ENCODE assay signal across 8 cellular contexts in the genomic region with DNA sequence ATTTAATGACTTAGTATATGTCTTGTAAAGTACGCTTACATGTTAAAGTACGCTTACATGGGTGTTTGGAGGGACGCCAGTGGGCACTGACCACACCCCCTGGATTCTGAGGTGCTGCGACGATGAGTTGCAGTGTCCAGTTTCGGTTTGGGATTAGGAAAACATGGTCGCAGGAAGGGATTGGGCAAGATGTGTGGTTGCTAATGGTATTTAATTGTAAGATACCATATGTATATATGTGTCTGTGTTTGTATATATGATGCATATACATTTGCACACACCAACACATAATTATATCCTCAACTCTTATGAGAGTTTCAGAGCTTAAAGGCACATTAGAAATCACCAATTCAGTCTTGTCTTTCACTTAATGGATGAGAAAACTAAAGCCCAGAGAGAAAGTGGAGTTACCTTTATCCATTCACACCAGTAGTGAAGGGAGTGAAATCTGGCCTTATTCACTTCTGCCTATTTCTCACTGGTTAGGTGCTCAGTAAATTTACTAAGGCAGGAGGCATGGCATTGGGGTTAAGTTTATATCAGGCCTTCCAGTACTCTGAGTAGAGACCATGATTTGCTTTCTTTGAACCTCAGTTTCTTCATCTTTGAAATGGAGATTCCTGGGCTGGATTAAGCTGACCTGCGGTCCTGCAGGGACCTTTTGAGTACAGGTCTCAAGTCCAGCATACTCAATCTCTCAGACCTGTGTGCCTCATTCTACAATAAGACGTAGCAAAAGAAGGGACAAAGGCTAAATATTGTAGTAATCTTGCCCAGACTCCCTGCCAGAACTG. TPM values are rescaled to one million over a fixed set of nuclear protein-coding genes. Genes with fewer than 3 reads are reported as not detected.
DNase-seq lines count a peak whose midpoint lies in the region; ATAC-seq and TF ChIP-seq lines count a peak whose summit lies in the region.

No MANE protein-coding gene starts in this region.

- H3K27ac ChIP-seq in heart right ventricle, result peak overlapping the region; percentile 95 to 100 (median 98)
- H3K27ac ChIP-seq in rectal smooth muscle tissue (ENCODE audit: low read depth, low read length), result peak overlapping the region; percentile 29

- H3K4me3 ChIP-seq in heart right ventricle (peak overlapping the region; percentile 67 to 96 (median 80)), rectal smooth muscle tissue (ENCODE audit: low read length) (peak overlapping the region; percentile 94)

- no peaks in the 10 kb centered on the region for H3K9me3 ChIP-seq in heart right ventricle

- H3K27me3 ChIP-seq in heart right ventricle (no peaks in the 10 kb centered on the region), rectal smooth muscle tissue (ENCODE audit: control insufficient read depth, insufficient read depth, low read length) (no peaks in the 10 kb centered on the region)

- TF ChIP-seq CTCF in heart right ventricle (IDR thresholded peaks at IDR 0.05), result no peak

- H3K4me1 Mint-ChIP-seq in T-helper 2 cell treated with Interferon-gamma antibody and Interleukin-4, amounts not matched to agents 5 μg/mL and 100 μg/mL, for 36 hours (ENCODE audit: low read depth), result peaks cover 44% of the 10 kb centered on the region
- H3K4me1 Mint-ChIP-seq in activated T-helper 1 cell treated with anti-CD3 and anti-CD28 coated beads, Interleukin-12 subunit alpha, Interleukin-12 subunit beta, Interleukin-2, Interleukin-4 antibody, amounts not matched to agents 30 ng/mL and 10 ng/mL and 1 ng/mL, durations not matched to agents 14 hours and 24 hours and 36 hours (ENCODE audit: low read depth), result peaks cover 42% of the 10 kb centered on the region

- ATAC-seq in heart right ventricle, result peak; percentile 1 to 41 (median 28)

- peak overlapping the region; percentile 98 for H3K4me3 Mint-ChIP-seq in T-helper 2 cell treated with Interferon-gamma antibody and Interleukin-4, amounts not matched to agents 5 μg/mL and 100 μg/mL, for 36 hours
- H3K4me3 Mint-ChIP-seq in activated T-helper 1 cell treated with anti-CD3 and anti-CD28 coated beads, Interleukin-12 subunit alpha, Interleukin-12 subunit beta, Interleukin-2, Interleukin-4 antibody, amounts not matched to agents 30 ng/mL and 10 ng/mL and 1 ng/mL, durations not matched to agents 14 hours and 24 hours and 36 hours, result peak overlapping the region; percentile 94

- intact Hi-C loops in activated T-helper 1 cell treated with anti-CD3 and anti-CD28 coated beads, Interleukin-12 subunit alpha, Interleukin-12 subunit beta, Interleukin-2, Interleukin-4 antibody, amounts not matched to agents 30 ng/mL and 10 ng/mL and 1 ng/mL, durations not matched to agents 14 hours and 24 hours and 36 hours (cut with micrococcal nuclease), result loop anchor here (1.0 to 5.0 kb wide), 6 partner anchors 21 to 321 kb away; a partner anchor contains a TSS
- intact Hi-C loops in heart right ventricle (cut with DNase I), result loop anchor here in 4 of 10 donors (1.0 to 5.0 kb wide), 3 partner anchors 34 to 45 kb away; no protein-coding TSS in a partner anchor

- H3K9me3 Mint-ChIP-seq in T-helper 2 cell treated with Interferon-gamma antibody and Interleukin-4, amounts not matched to agents 5 μg/mL and 100 μg/mL, for 36 hours, result no peaks in the 10 kb centered on the region
- H3K9me3 Mint-ChIP-seq in activated T-helper 1 cell treated with anti-CD3 and anti-CD28 coated beads, Interleukin-12 subunit alpha, Interleukin-12 subunit beta, Interleukin-2, Interleukin-4 antibody, amounts not matched to agents 30 ng/mL and 10 ng/mL and 1 ng/mL, durations not matched to agents 14 hours and 24 hours and 36 hours, result no peaks in the 10 kb centered on the region

- no peak overlapping the region for H3K9ac ChIP-seq in rectal smooth muscle tissue (ENCODE audit: low read length)

- peak overlapping the region; percentile 87 for H3K27ac Mint-ChIP-seq in T-helper 2 cell treated with Interferon-gamma antibody and Interleukin-4, amounts not matched to agents 5 μg/mL and 100 μg/mL, for 36 hours
- peak overlapping the region; percentile 92 for H3K27ac Mint-ChIP-seq in activated T-helper 1 cell treated with anti-CD3 and anti-CD28 coated beads, Interleukin-12 subunit alpha, Interleukin-12 subunit beta, Interleukin-2, Interleukin-4 antibody, amounts not matched to agents 30 ng/mL and 10 ng/mL and 1 ng/mL, durations not matched to agents 14 hours and 24 hours and 36 hours

- peaks cover 10% of the 10 kb centered on the region for H3K36me3 Mint-ChIP-seq in T-helper 2 cell treated with Interferon-gamma antibody and Interleukin-4, amounts not matched to agents 5 μg/mL and 100 μg/mL, for 36 hours (ENCODE audit: low read depth)
- peaks cover 2% of the 10 kb centered on the region for H3K36me3 Mint-ChIP-seq in activated T-helper 1 cell treated with anti-CD3 and anti-CD28 coated beads, Interleukin-12 subunit alpha, Interleukin-12 subunit beta, Interleukin-2, Interleukin-4 antibody, amounts not matched to agents 30 ng/mL and 10 ng/mL and 1 ng/mL, durations not matched to agents 14 hours and 24 hours and 36 hours (ENCODE audit: low read depth)

- no peaks in the 10 kb centered on the region for H3K27me3 Mint-ChIP-seq in T-helper 2 cell treated with Interferon-gamma antibody and Interleukin-4, amounts not matched to agents 5 μg/mL and 100 μg/mL, for 36 hours (ENCODE audit: low read depth)
- H3K27me3 Mint-ChIP-seq in activated T-helper 1 cell treated with anti-CD3 and anti-CD28 coated beads, Interleukin-12 subunit alpha, Interleukin-12 subunit beta, Interleukin-2, Interleukin-4 antibody, amounts not matched to agents 30 ng/mL and 10 ng/mL and 1 ng/mL, durations not matched to agents 14 hours and 24 hours and 36 hours (ENCODE audit: insufficient read depth), result peaks cover 1% of the 10 kb centered on the region

- DNase-seq in T-helper 2 cell treated with Interferon-gamma antibody and Interleukin-4, amounts not matched to agents 5 μg/mL and 100 μg/mL, for 36 hours (ENCODE audit: low spot score), result no peak
- DNase-seq in T-helper 2 cell (no peak), LoVo (ENCODE audit: low spot score) (peak; percentile 62), heart right ventricle (peak; percentile 46 to 64), T1000 (lab: John Stamatoyannopoulos, UW) (no peak)
- no peak for DNase-seq in activated T-helper 1 cell treated with anti-CD3 and anti-CD28 coated beads, Interleukin-12 subunit alpha, Interleukin-12 subunit beta, Interleukin-2, Interleukin-4 antibody, amounts not matched to agents 30 ng/mL and 10 ng/mL and 1 ng/mL, durations not matched to agents 14 hours and 24 hours and 36 hours (ENCODE audit: low spot score)
- no peak for DNase-seq in activated CD8-positive, alpha-beta memory T cell treated with anti-CD3 and anti-CD28 coated beads, Interleukin-2, amount 50 U/mL, for 48 hours

- H3K4me1 ChIP-seq in heart right ventricle (peaks cover 3 to 67% (median 33%) of the 10 kb centered on the region in 9 donors), rectal smooth muscle tissue (ENCODE audit: control insufficient read depth, insufficient read depth, low read length) (no peaks in the 10 kb centered on the region)

- 14 to 16% methylated on average over 9 of the region's 9 CpGs for WGBS in heart right ventricle, 2 donors

- peaks cover 0 to 2% (median 0%) of the 10 kb centered on the region in 9 donors for H3K36me3 ChIP-seq in heart right ventricle
- H3K36me3 ChIP-seq in rectal smooth muscle tissue (ENCODE audit: control insufficient read depth, insufficient read depth, low read length), result no peaks in the 10 kb centered on the region

RNA-seq across cellular contexts. Expression of a gene that starts 1.1 kb away (rescaled TPM):
- 25.7 and 26.8 TPM in 2 replicates for total RNA-seq in activated T-helper 1 cell treated with anti-CD3 and anti-CD28 coated beads, Interleukin-12 subunit alpha, Interleukin-12 subunit beta, Interleukin-2, Interleukin-4 antibody, amounts not matched to agents 30 ng/mL and 10 ng/mL and 1 ng/mL, durations not matched to agents 14 hours and 24 hours and 36 hours
- 100 to 1,000 TPM; 158 to 438 (median 356) TPM for total RNA-seq in heart right ventricle
- polyA plus RNA-seq in heart right ventricle, result 100 to 1,000 TPM in 1 of 2 donors, 10 to 100 TPM in 1; 97.3 to 149 TPM

Comparison
In these comparisons a context has a peak if more than half of its experiments do, and no peak if none do; other contexts are left out.
1. DNase-seq: peak in LoVo (single experiment) and heart right ventricle (2 of 2); none in T-helper 2 cell treated with Interferon-gamma antibody and Interleukin-4, amounts not matched to agents 5 μg/mL and 100 μg/mL, for 36 hours (single experiment), T-helper 2 cell (0 of 5), activated T-helper 1 cell treated with anti-CD3 and anti-CD28 coated beads, Interleukin-12 subunit alpha, Interleukin-12 subunit beta, Interleukin-2, Interleukin-4 antibody, amounts not matched to agents 30 ng/mL and 10 ng/mL and 1 ng/mL, durations not matched to agents 14 hours and 24 hours and 36 hours (single experiment), T1000 (single experiment) and activated CD8-positive, alpha-beta memory T cell treated with anti-CD3 and anti-CD28 coated beads, Interleukin-2, amount 50 U/mL, for 48 hours (single experiment).